In the genomic region with DNA sequence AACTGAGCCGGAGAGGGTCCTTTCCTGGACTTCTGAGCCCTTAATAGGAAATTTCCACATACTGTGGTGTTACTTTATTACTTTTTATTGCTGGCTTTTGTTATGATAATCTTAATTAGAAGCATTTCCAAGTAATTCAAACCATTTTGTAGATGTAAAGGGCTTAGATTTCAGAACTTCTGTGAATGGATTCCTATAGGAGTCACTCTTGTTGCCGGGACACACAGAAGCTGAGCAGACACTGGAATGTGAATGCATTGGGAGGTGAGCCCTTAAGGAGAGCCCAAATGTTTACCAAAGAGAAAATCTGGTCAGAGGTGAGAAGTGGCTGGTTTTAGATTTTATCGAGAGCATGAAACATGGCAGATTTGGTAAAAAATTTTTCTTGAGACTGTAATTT, we compare ENCODE assay signal across 11 cellular contexts.
A peak's percentile ranks its signal among the peaks of the same experiment; 100 is the strongest.
DNase-seq lines count a peak whose midpoint lies in the region; ATAC-seq and TF ChIP-seq lines count a peak whose summit lies in the region.
"Had no signal": no experiment of that assay in that cellular context is flagged by ENCODE, and none has a peak within 500 bp of the region (broad histone marks: within the 10 kb centered on the region; RNA-seq: fewer than 3 reads in every experiment).

No MANE protein-coding gene starts in this region.

- no peak overlapping the region for H3K4me3 Mint-ChIP-seq in CD14-positive monocyte

- H3K4me2 ChIP-seq in hepatocyte: peak overlapping the region; percentile 57
- H3K4me2 ChIP-seq: BLaER1 had no signal

- intact Hi-C loops in CD14-positive monocyte (cut with micrococcal nuclease): loop anchor here in 1 of 2 donors (5.0 kb wide), 1 partner anchor 36 kb away; no protein-coding TSS in a partner anchor
- intact Hi-C loops in prostate gland (cut with DNase I): loop anchor here (5.0 kb wide), 1 partner anchor 131 kb away; no protein-coding TSS in a partner anchor

- TF ChIP-seq CTCF in CD14-positive monocyte (IDR thresholded peaks at IDR 0.05) (no peak), hepatocyte (IDR thresholded peaks at IDR 0.05; ENCODE audit: poor library complexity) (no peak), prostate gland (IDR thresholded peaks at IDR 0.05) (no peak)

- H3K4me1 Mint-ChIP-seq in CD14-positive monocyte: peaks cover 65% of the 10 kb centered on the region

- H3K36me3 ChIP-seq in hepatocyte (replicated peaks; ENCODE audit: insufficient read depth, low read depth) (no peaks in the 10 kb centered on the region), prostate gland (no peaks in the 10 kb centered on the region)

- H3K27me3 ChIP-seq in hepatocyte (no peaks in the 10 kb centered on the region), prostate gland (replicated peaks; ENCODE audit: insufficient read depth) (no peaks in the 10 kb centered on the region)
- H3K27me3 ChIP-seq: BLaER1 had no signal

- H3K4me3 ChIP-seq in hepatocyte: no peak overlapping the region
- H3K4me3 ChIP-seq in prostate gland: no peak overlapping the region
- H3K4me3 ChIP-seq: BLaER1 had no signal

- peak overlapping the region; percentile 43 to 100 (median 86) for H3K27ac Mint-ChIP-seq in CD14-positive monocyte

- H3K4me1 ChIP-seq in hepatocyte (ENCODE audit: insufficient read depth) (peaks cover 55% of the 10 kb centered on the region), prostate gland (replicated peaks) (peaks cover 19% of the 10 kb centered on the region)
- H3K4me1 ChIP-seq: BLaER1 had no signal

- H3K27me3 Mint-ChIP-seq in CD14-positive monocyte (ENCODE audit: low read depth in 3 of 3): no peaks in the 10 kb centered on the region

- H3K9me2 ChIP-seq in hepatocyte (replicated peaks; ENCODE audit: insufficient read depth): no peaks in the 10 kb centered on the region

- no peak for ATAC-seq in GM21367 (IDR thresholded peaks at IDR 0.05; ENCODE audit: unreplicated experiment)

- no peaks in the 10 kb centered on the region for H3K9me3 ChIP-seq in hepatocyte (ENCODE audit: low read depth)
- no peaks in the 10 kb centered on the region for H3K9me3 ChIP-seq in prostate gland
- H3K9me3 ChIP-seq: BLaER1 had no signal

- no peak overlapping the region for H2AFZ ChIP-seq in hepatocyte

- peaks cover 78% of the 10 kb centered on the region for H3K79me2 ChIP-seq in hepatocyte

- peak overlapping the region; percentile 71 for H3K27ac ChIP-seq in hepatocyte
- H3K27ac ChIP-seq in prostate gland: peak overlapping the region; percentile 24 to 62
- H3K27ac ChIP-seq: BLaER1 had no signal

- DNase-seq in CD14-positive monocyte (ENCODE audit: low spot score) (no peak), RPMI7951 (ENCODE audit: low read depth) (peak; percentile 20), hepatocyte (ENCODE audit: low spot score) (no peak), prostate gland (ENCODE audit: low spot score) (no peak), iPS-NIHi7 (ENCODE audit: extremely low spot score) (no peak), SKM-1 treated with dmso at 0.1 percent for 144 hours (lab: John Stamatoyannopoulos, UW; ENCODE audit: unreplicated experiment) (no peak)
- DNase-seq in activated CD4-positive, CD25-positive, alpha-beta regulatory T cell (lab: John Stamatoyannopoulos, UW): no peak
- DNase-seq: activated naive CD4-positive, alpha-beta T cell treated with anti-CD3 and anti-CD28 coated beads, Interleukin-2, amount 50 U/mL, for 16 hours; MV-4-11 had no signal

- H3K9me3 Mint-ChIP-seq in CD14-positive monocyte: no peaks in the 10 kb centered on the region

- H4K20me1 ChIP-seq in hepatocyte (ENCODE audit: insufficient read depth, poor library complexity, severe bottlenecking): no peaks in the 10 kb centered on the region

- no peak for TF ChIP-seq POLR2A in prostate gland (IDR thresholded peaks at IDR 0.05)

- 37% methylated on average over 3 of the region's 3 CpGs for WGBS in hepatocyte (ENCODE audit: low lambda C conversion rate, missing lambda C conversion rate)
- 46% methylated on average over 3 of the region's 3 CpGs for WGBS in prostate gland

- peaks cover 40 to 43% of the 10 kb centered on the region in 2 donors for H3K36me3 Mint-ChIP-seq in CD14-positive monocyte
